Comparison of ENCODE assay signal across 2 cellular contexts in the genomic region with DNA sequence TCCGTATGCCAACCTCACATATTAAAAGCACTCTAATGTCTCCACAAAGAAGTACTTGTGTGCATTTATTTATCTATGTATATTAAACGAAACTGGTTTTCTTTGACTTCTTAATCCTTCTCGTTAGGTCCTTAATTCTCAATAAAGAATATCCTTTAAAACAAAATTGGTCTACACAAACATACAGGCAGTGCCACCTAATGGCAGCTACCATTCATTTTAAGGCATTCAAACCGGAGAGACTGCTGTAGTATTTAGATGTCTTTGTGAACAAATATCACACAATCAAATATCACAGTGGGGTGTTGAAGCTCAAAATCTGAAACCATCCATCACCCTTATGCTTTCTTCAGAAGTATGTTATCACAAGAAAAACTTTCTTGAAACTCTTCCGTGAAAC.
TF ChIP-seq lines count a peak whose summit lies in the region.

No MANE protein-coding gene starts in this region.

TF ChIP-seq in liver, 16 proteins besides CTCF, POLR2A, EP300 and RAD21:
- TF ChIP-seq FOXA1 (IDR thresholded peaks at IDR 0.05) (no peak), GABPA (IDR thresholded peaks at IDR 0.05 in 1 of 2, conservative IDR thresholded peaks at IDR 0.05 in 1 of 2) (no peak), NR2F2 (IDR thresholded peaks at IDR 0.05) (no peak), FOXA2 (IDR thresholded peaks at IDR 0.05) (no peak), SP1 (IDR thresholded peaks at IDR 0.05) (no peak), RXRA (IDR thresholded peaks at IDR 0.05) (no peak), EGR1 (IDR thresholded peaks at IDR 0.05; ENCODE audit: low read depth in 2 of 2) (no peak), YY1 (IDR thresholded peaks at IDR 0.05) (no peak), HNF4A (conservative IDR thresholded peaks at IDR 0.05) (no peak), HNF4G (IDR thresholded peaks at IDR 0.05) (no peak), TAF1 (conservative IDR thresholded peaks at IDR 0.05) (no peak), JUND (IDR thresholded peaks at IDR 0.05) (no peak)
- TF ChIP-seq, protein P1, sequence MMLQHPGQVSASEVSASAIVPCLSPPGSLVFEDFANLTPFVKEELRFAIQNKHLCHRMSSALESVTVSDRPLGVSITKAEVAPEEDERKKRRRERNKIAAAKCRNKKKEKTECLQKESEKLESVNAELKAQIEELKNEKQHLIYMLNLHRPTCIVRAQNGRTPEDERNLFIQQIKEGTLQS (IDR thresholded peaks at IDR 0.05), result no peak
- TF ChIP-seq, protein P2, sequence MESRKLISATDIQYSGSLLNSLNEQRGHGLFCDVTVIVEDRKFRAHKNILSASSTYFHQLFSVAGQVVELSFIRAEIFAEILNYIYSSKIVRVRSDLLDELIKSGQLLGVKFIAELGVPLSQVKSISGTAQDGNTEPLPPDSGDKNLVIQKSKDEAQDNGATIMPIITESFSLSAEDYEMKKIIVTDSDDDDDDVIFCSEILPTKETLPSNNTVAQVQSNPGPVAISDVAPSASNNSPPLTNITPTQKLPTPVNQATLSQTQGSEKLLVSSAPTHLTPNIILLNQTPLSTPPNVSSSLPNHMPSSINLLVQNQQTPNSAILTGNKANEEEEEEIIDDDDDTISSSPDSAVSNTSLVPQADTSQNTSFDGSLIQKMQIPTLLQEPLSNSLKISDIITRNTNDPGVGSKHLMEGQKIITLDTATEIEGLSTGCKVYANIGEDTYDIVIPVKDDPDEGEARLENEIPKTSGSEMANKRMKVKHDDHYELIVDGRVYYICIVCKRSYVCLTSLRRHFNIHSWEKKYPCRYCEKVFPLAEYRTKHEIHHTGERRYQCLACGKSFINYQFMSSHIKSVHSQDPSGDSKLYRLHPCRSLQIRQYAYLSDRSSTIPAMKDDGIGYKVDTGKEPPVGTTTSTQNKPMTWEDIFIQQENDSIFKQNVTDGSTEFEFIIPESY (IDR thresholded peaks at IDR 0.05), result no peak
- TF ChIP-seq, protein P3, sequence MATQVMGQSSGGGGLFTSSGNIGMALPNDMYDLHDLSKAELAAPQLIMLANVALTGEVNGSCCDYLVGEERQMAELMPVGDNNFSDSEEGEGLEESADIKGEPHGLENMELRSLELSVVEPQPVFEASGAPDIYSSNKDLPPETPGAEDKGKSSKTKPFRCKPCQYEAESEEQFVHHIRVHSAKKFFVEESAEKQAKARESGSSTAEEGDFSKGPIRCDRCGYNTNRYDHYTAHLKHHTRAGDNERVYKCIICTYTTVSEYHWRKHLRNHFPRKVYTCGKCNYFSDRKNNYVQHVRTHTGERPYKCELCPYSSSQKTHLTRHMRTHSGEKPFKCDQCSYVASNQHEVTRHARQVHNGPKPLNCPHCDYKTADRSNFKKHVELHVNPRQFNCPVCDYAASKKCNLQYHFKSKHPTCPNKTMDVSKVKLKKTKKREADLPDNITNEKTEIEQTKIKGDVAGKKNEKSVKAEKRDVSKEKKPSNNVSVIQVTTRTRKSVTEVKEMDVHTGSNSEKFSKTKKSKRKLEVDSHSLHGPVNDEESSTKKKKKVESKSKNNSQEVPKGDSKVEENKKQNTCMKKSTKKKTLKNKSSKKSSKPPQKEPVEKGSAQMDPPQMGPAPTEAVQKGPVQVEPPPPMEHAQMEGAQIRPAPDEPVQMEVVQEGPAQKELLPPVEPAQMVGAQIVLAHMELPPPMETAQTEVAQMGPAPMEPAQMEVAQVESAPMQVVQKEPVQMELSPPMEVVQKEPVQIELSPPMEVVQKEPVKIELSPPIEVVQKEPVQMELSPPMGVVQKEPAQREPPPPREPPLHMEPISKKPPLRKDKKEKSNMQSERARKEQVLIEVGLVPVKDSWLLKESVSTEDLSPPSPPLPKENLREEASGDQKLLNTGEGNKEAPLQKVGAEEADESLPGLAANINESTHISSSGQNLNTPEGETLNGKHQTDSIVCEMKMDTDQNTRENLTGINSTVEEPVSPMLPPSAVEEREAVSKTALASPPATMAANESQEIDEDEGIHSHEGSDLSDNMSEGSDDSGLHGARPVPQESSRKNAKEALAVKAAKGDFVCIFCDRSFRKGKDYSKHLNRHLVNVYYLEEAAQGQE (IDR thresholded peaks at IDR 0.05), result no peak
- TF ChIP-seq, protein P4, sequence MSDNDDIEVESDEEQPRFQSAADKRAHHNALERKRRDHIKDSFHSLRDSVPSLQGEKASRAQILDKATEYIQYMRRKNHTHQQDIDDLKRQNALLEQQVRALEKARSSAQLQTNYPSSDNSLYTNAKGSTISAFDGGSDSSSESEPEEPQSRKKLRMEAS (IDR thresholded peaks at IDR 0.05), result no peak

TF ChIP-seq in HepG2, 621 proteins besides CTCF, POLR2A, EP300 and RAD21:
- TF ChIP-seq ZNF30 (CRISPR knock-in tag; IDR thresholded peaks at IDR 0.05) (no peak), FOXK2 (IDR thresholded peaks at IDR 0.05) (no peak), KAT7 (CRISPR knock-in tag; IDR thresholded peaks at IDR 0.05; ENCODE audit: borderline replicate concordance) (no peak), NFIB (CRISPR knock-in tag; IDR thresholded peaks at IDR 0.05; ENCODE audit: borderline replicate concordance) (no peak), MTA1 (CRISPR knock-in tag; IDR thresholded peaks at IDR 0.05; ENCODE audit: borderline replicate concordance) (no peak), ZNF777 (CRISPR knock-in tag; IDR thresholded peaks at IDR 0.05) (no peak), ZNF224 (CRISPR knock-in tag; IDR thresholded peaks at IDR 0.05) (no peak), ATRX (CRISPR knock-in tag; IDR thresholded peaks at IDR 0.05; ENCODE audit: borderline replicate concordance) (no peak), ZNF225 (CRISPR knock-in tag; IDR thresholded peaks at IDR 0.05) (no peak), HOXA9 (CRISPR knock-in tag; IDR thresholded peaks at IDR 0.05; ENCODE audit: borderline replicate concordance) (no peak), SOX5 (CRISPR knock-in tag; IDR thresholded peaks at IDR 0.05; ENCODE audit: borderline replicate concordance) (no peak), JUND (CRISPR knock-in tag; IDR thresholded peaks at IDR 0.05) (no peak), ZNF670 (CRISPR knock-in tag; IDR thresholded peaks at IDR 0.05; ENCODE audit: borderline replicate concordance) (no peak), ZNF549 (CRISPR knock-in tag; IDR thresholded peaks at IDR 0.05) (no peak), KDM5A (IDR thresholded peaks at IDR 0.05; ENCODE audit: borderline replicate concordance, low read length) (no peak), TEAD2 (CRISPR knock-in tag; IDR thresholded peaks at IDR 0.05) (no peak)
- TF ChIP-seq, protein P5, sequence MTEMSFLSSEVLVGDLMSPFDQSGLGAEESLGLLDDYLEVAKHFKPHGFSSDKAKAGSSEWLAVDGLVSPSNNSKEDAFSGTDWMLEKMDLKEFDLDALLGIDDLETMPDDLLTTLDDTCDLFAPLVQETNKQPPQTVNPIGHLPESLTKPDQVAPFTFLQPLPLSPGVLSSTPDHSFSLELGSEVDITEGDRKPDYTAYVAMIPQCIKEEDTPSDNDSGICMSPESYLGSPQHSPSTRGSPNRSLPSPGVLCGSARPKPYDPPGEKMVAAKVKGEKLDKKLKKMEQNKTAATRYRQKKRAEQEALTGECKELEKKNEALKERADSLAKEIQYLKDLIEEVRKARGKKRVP (CRISPR knock-in tag; IDR thresholded peaks at IDR 0.05), result no peak
- TF ChIP-seq, protein P6, sequence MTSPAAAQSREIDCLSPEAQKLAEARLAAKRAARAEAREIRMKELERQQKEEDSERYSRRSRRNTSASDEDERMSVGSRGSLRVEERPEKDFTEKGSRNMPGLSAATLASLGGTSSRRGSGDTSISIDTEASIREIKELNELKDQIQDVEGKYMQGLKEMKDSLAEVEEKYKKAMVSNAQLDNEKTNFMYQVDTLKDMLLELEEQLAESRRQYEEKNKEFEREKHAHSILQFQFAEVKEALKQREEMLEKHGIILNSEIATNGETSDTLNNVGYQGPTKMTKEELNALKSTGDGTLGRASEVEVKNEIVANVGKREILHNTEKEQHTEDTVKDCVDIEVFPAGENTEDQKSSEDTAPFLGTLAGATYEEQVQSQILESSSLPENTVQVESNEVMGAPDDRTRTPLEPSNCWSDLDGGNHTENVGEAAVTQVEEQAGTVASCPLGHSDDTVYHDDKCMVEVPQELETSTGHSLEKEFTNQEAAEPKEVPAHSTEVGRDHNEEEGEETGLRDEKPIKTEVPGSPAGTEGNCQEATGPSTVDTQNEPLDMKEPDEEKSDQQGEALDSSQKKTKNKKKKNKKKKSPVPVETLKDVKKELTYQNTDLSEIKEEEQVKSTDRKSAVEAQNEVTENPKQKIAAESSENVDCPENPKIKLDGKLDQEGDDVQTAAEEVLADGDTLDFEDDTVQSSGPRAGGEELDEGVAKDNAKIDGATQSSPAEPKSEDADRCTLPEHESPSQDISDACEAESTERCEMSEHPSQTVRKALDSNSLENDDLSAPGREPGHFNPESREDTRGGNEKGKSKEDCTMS (CRISPR knock-in tag; conservative IDR thresholded peaks at IDR 0.05), result no peak
- TF ChIP-seq, protein P7, sequence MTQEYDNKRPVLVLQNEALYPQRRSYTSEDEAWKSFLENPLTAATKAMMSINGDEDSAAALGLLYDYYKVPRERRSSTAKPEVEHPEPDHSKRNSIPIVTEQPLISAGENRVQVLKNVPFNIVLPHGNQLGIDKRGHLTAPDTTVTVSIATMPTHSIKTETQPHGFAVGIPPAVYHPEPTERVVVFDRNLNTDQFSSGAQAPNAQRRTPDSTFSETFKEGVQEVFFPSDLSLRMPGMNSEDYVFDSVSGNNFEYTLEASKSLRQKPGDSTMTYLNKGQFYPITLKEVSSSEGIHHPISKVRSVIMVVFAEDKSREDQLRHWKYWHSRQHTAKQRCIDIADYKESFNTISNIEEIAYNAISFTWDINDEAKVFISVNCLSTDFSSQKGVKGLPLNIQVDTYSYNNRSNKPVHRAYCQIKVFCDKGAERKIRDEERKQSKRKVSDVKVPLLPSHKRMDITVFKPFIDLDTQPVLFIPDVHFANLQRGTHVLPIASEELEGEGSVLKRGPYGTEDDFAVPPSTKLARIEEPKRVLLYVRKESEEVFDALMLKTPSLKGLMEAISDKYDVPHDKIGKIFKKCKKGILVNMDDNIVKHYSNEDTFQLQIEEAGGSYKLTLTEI (CRISPR knock-in tag; conservative IDR thresholded peaks at IDR 0.05), result no peak
